In the genomic region with DNA sequence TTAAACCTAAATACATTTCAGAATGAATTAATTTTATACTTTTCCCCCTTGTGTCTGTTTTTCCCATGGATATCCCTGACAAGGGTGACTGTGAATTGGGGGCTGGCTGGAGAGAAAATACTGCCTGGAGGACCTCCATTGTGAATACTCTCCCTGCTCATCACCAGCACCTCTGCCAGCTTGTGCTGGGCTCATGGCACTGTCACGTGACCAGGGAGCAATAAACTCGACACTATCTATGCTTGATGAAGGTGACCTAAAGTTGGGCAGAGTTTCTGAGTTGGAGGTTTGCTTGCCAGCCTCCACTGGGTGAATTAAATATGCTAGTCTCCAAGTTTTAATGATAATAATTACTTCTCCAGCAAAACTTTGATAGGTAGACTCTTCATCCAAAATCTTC, we compare ENCODE assay signal across 9 cellular contexts.
"Had no signal": no experiment of that assay in that cellular context is flagged by ENCODE, and none has a peak within 500 bp of the region (broad histone marks: within the 10 kb centered on the region; RNA-seq: fewer than 3 reads in every experiment).

No MANE protein-coding gene starts in this region.

- H3K4me3 Mint-ChIP-seq: GM23338, H9, IgD-negative memory B cell had no signal

- FAIRE-seq: H1, H54, HTR-8/SVneo had no signal

- H2AFZ ChIP-seq: GM23338 had no signal

- H3K36me3 Mint-ChIP-seq: IgD-negative memory B cell had no signal

- H3K4me2 ChIP-seq: GM23338, KMS-11 had no signal

- H3K27me3 Mint-ChIP-seq: IgD-negative memory B cell had no signal

- H3K27ac Mint-ChIP-seq: GM23338, H9, IgD-negative memory B cell had no signal

- ATAC-seq: GM23338 had no signal

- H3K4me3 ChIP-seq: GM23338 had no signal

- DNase-seq: H9, HCEC 1CT, KBM-7 had no signal

- H3K9ac ChIP-seq: KMS-11 had no signal

- H3K9me3 Mint-ChIP-seq: GM23338, H9 had no signal

- H3K27ac ChIP-seq: KMS-11 had no signal
